In genomic region chr6:51855310-51856082, GRCh38 we compare ENCODE assay signal across 10 cellular contexts.
DNase-seq lines count a peak whose midpoint lies in the region; ATAC-seq and TF ChIP-seq lines count a peak whose summit lies in the region.
"Had no signal": no experiment of that assay in that cellular context is flagged by ENCODE, and none has a peak within 500 bp of the region (broad histone marks: within the 10 kb centered on the region; RNA-seq: fewer than 3 reads in every experiment).

No MANE protein-coding gene starts in this region.

- H3K27me3 Mint-ChIP-seq in naive thymus-derived CD4-positive, alpha-beta T cell = peaks cover 3 to 39% (median 23%) of the 10 kb centered on the region in 5 donors
- peaks cover 12% of the 10 kb centered on the region for H3K27me3 Mint-ChIP-seq in activated T-helper 17 cell treated with anti-CD3 and anti-CD28 coated beads, Interleukin-2, amount 50 U/mL, for 72 hours

- POLR2A ChIA-PET in PC-9 (lab: Charles Lee; ENCODE audit: unreplicated experiment) = no interaction called here
- POLR2A ChIA-PET in naive thymus-derived CD4-positive, alpha-beta T cell (lab: Charles Lee) = no interaction called here

- no peaks in the 10 kb centered on the region for H3K27me3 ChIP-seq in PC-9 (ENCODE audit: insufficient read depth, low read depth)
- peaks cover 0 to 22% (median 2%) of the 10 kb centered on the region in 45 donors for H3K27me3 ChIP-seq in dorsolateral prefrontal cortex
- H3K27me3 ChIP-seq in naive thymus-derived CD4-positive, alpha-beta T cell (ENCODE audit: control insufficient read depth in 2 of 2, insufficient read depth in 2 of 2, low read length in 2 of 2) = peaks cover 0 to 3% of the 10 kb centered on the region in 2 donors
- H3K27me3 ChIP-seq: BLaER1 had no signal

- H3K4me1 ChIP-seq in PC-9 (replicated peaks; ENCODE audit: insufficient read depth) = no peaks in the 10 kb centered on the region
- no peaks in the 10 kb centered on the region for H3K4me1 ChIP-seq in naive thymus-derived CD4-positive, alpha-beta T cell (ENCODE audit: control insufficient read depth in 2 of 2, insufficient read depth in 2 of 2, low read length in 2 of 2)
- H3K4me1 ChIP-seq: BLaER1 had no signal

- no peak overlapping the region for H2AFZ ChIP-seq in PC-9

- H3K27ac ChIP-seq in PC-9 = no peak overlapping the region
- H3K27ac ChIP-seq in dorsolateral prefrontal cortex = no peak overlapping the region
- H3K27ac ChIP-seq in naive thymus-derived CD4-positive, alpha-beta T cell (ENCODE audit: low read depth, low read length) = no peak overlapping the region
- H3K27ac ChIP-seq: BLaER1 had no signal

- peak; percentile 54 for ATAC-seq in GM19324 (IDR thresholded peaks at IDR 0.05; ENCODE audit: low FRiP score, unreplicated experiment)
- ATAC-seq in naive thymus-derived CD4-positive, alpha-beta T cell = no peak
- no peak for ATAC-seq in activated T-helper 17 cell treated with anti-CD3 and anti-CD28 coated beads, Interleukin-2, amount 50 U/mL, for 72 hours (replicated peaks)

- BruUV-seq in PC-9 (replicated peaks; lab: Mats Ljungman, UMichigan) = no TSS peak

- intact Hi-C loops in PC-9 (cut with micrococcal nuclease; ENCODE audit: unreplicated experiment) = loop anchor here (1.0 to 10.0 kb wide), 2 partner anchors 104 to 169 kb away; no protein-coding TSS in a partner anchor
- intact Hi-C loops in dorsolateral prefrontal cortex (cut with DNase I) = loop anchor here in 1 of 2 donors (10.0 kb wide), 1 partner anchor 159 kb away; no protein-coding TSS in a partner anchor
- intact Hi-C loops in naive thymus-derived CD4-positive, alpha-beta T cell (cut with micrococcal nuclease) = loop anchor here (1.0 to 10.0 kb wide), 5 partner anchors 104 to 1041 kb away; partner anchors contain the start of gene TFAP2B (in 1 of the 2)

- TF ChIP-seq EP300 in Ishikawa (IDR thresholded peaks at IDR 0.05; ENCODE audit: borderline replicate concordance) = no peak

- H3K9me2 ChIP-seq in PC-9 (ENCODE audit: insufficient read depth) = no peaks in the 10 kb centered on the region

- no peaks in the 10 kb centered on the region for H3K79me2 ChIP-seq in PC-9 (ENCODE audit: low read depth)

- peaks cover 0 to 3% (median 0%) of the 10 kb centered on the region in 11 donors for H3K9me3 Mint-ChIP-seq in naive thymus-derived CD4-positive, alpha-beta T cell
- no peaks in the 10 kb centered on the region for H3K9me3 Mint-ChIP-seq in activated T-helper 17 cell treated with anti-CD3 and anti-CD28 coated beads, Interleukin-2, amount 50 U/mL, for 72 hours
- H3K9me3 Mint-ChIP-seq: stimulated activated naive CD8-positive, alpha-beta T cell treated with anti-CD3 and anti-CD28 coated beads, Interleukin-15, Interleukin-2, amounts not matched to agents 100 ng/mL and 50 ng/mL, for 24 hours had no signal

- H4K20me1 ChIP-seq in PC-9 (ENCODE audit: insufficient read depth) = no peaks in the 10 kb centered on the region
- H4K20me1 ChIP-seq: BLaER1 had no signal

- CTCF ChIA-PET in PC-9 (lab: Charles Lee) = no interaction called here
- CTCF ChIA-PET in naive thymus-derived CD4-positive, alpha-beta T cell (lab: Charles Lee) = interaction anchor here (1.1 kb wide), 1 partner anchor 9 kb away, joined by 3 read pairs; no protein-coding TSS in a partner anchor

- peaks cover 0 to 3% (median 0%) of the 10 kb centered on the region in 5 donors for H3K36me3 Mint-ChIP-seq in naive thymus-derived CD4-positive, alpha-beta T cell
- no peaks in the 10 kb centered on the region for H3K36me3 Mint-ChIP-seq in activated T-helper 17 cell treated with anti-CD3 and anti-CD28 coated beads, Interleukin-2, amount 50 U/mL, for 72 hours (ENCODE audit: low read depth)

- H3F3A ChIP-seq in PC-9 (ENCODE audit: insufficient read depth, low read depth) = no peaks in the 10 kb centered on the region

- TF ChIP-seq CTCF in PC-9 (conservative IDR thresholded peaks at IDR 0.05) = peak; percentile 78
- peak; percentile 36 to 81 (median 68) for TF ChIP-seq CTCF in dorsolateral prefrontal cortex (IDR thresholded peaks at IDR 0.05 in 54 of 56, conservative IDR thresholded peaks at IDR 0.05 in 2 of 56; ENCODE audit: low read depth in 1 of 56, partially characterized antibody in 56 of 56)

- TF ChIP-seq RAD21 in Ishikawa (IDR thresholded peaks at IDR 0.05; ENCODE audit: low read depth) = peak; percentile 55

- no peak overlapping the region for H3K4me3 Mint-ChIP-seq in naive thymus-derived CD4-positive, alpha-beta T cell
- H3K4me3 Mint-ChIP-seq in activated T-helper 17 cell treated with anti-CD3 and anti-CD28 coated beads, Interleukin-2, amount 50 U/mL, for 72 hours = no peak overlapping the region
- H3K4me3 Mint-ChIP-seq: stimulated activated naive CD8-positive, alpha-beta T cell treated with anti-CD3 and anti-CD28 coated beads, Interleukin-15, Interleukin-2, amounts not matched to agents 100 ng/mL and 50 ng/mL, for 24 hours had no signal

- DNase-seq in DMS79 treated with DMSO at 0.1 percent for 48 hours (lab: John Stamatoyannopoulos, UW) (peak; percentile 3), DMS79 (lab: John Stamatoyannopoulos, UW) (no peak), PC-9 (peak in 1 of 2 experiments; percentile 54), dorsolateral prefrontal cortex (no peak)
- DNase-seq in naive thymus-derived CD4-positive, alpha-beta T cell = peak in 5 of 9 donors; percentile 8 to 31 (median 15)

- H3K4me3 ChIP-seq in PC-9 (no peak overlapping the region), dorsolateral prefrontal cortex (no peak overlapping the region)
- H3K4me3 ChIP-seq in naive thymus-derived CD4-positive, alpha-beta T cell (ENCODE audit: low read length) = no peak overlapping the region
- H3K4me3 ChIP-seq: BLaER1 had no signal

- peaks cover 0 to 2% (median 0%) of the 10 kb centered on the region in 7 donors for H3K4me1 Mint-ChIP-seq in naive thymus-derived CD4-positive, alpha-beta T cell
- no peaks in the 10 kb centered on the region for H3K4me1 Mint-ChIP-seq in activated T-helper 17 cell treated with anti-CD3 and anti-CD28 coated beads, Interleukin-2, amount 50 U/mL, for 72 hours

- no peak overlapping the region for H3K4me2 ChIP-seq in PC-9
- H3K4me2 ChIP-seq: BLaER1 had no signal

- no peaks in the 10 kb centered on the region for H3K9me3 ChIP-seq in PC-9 (ENCODE audit: insufficient read depth, low read depth)
- no peaks in the 10 kb centered on the region for H3K9me3 ChIP-seq in naive thymus-derived CD4-positive, alpha-beta T cell (ENCODE audit: control insufficient read depth in 2 of 3, low read length in 3 of 3)
- H3K9me3 ChIP-seq: BLaER1 had no signal

- H3K36me3 ChIP-seq in PC-9 (ENCODE audit: low read depth) = no peaks in the 10 kb centered on the region
- no peaks in the 10 kb centered on the region for H3K36me3 ChIP-seq in naive thymus-derived CD4-positive, alpha-beta T cell (ENCODE audit: control insufficient read depth in 2 of 3, insufficient read depth in 3 of 3, low read length in 3 of 3)
- H3K36me3 ChIP-seq: BLaER1 had no signal

- H3K27ac Mint-ChIP-seq in naive thymus-derived CD4-positive, alpha-beta T cell = no peak overlapping the region
- H3K27ac Mint-ChIP-seq in activated T-helper 17 cell treated with anti-CD3 and anti-CD28 coated beads, Interleukin-2, amount 50 U/mL, for 72 hours = no peak overlapping the region
- H3K27ac Mint-ChIP-seq: stimulated activated naive CD8-positive, alpha-beta T cell treated with anti-CD3 and anti-CD28 coated beads, Interleukin-15, Interleukin-2, amounts not matched to agents 100 ng/mL and 50 ng/mL, for 24 hours had no signal

TF ChIP-seq in Ishikawa, 13 proteins besides CTCF, POLR2A, EP300 and RAD21:
- no peak for TF ChIP-seq YY1 (IDR thresholded peaks at IDR 0.05; ENCODE audit: low read depth)

Comparison
In these comparisons a context has a peak if more than half of its experiments do, and no peak if none do; other contexts are left out.
1. DNase-seq: peak in DMS79 treated with DMSO at 0.1 percent for 48 hours (single experiment) and naive thymus-derived CD4-positive, alpha-beta T cell (5 of 9); none in DMS79 (single experiment) and dorsolateral prefrontal cortex (0 of 10).